Comparison of ENCODE assay signal across 11 cellular contexts in the genomic region with DNA sequence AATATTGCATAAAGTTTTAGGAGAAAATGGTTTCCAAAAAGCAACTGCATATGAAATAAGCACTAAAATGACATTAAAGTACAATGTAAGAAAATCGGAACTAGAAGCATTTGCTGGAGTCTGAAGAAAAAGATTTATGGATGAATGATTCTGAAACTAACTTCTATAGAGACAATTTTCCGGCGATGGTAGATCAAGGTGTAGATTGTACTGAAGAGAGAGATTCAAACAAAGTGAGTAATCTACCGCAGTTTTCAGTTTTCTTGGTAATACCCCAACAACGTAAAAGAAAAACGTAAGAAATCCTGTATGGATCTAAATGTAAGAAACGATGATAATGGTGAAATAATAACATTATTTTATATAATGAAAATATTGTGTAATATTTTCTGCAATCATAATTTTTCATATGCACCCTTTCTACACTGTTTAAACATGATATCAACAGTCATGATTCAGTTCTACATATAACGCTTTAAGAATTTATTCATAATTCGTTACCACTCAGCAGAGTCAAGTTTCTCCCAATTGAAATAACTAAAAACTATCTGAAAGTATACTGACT. TPM values are rescaled to one million over a fixed set of nuclear protein-coding genes. Genes with fewer than 3 reads are reported as not detected.
A peak's percentile ranks its signal among the peaks of the same experiment; 100 is the strongest.
DNase-seq lines count a peak whose midpoint lies in the region; ATAC-seq and TF ChIP-seq lines count a peak whose summit lies in the region.
"Had no signal": no experiment of that assay in that cellular context is flagged by ENCODE, and none has a peak within 500 bp of the region (broad histone marks: within the 10 kb centered on the region; RNA-seq: fewer than 3 reads in every experiment).

No MANE protein-coding gene starts in this region.

- peaks cover 4% of the 10 kb centered on the region for H3K36me3 Mint-ChIP-seq in activated CD4-positive, alpha-beta T cell treated with anti-CD3 and anti-CD28 coated beads for 36 hours (ENCODE audit: low read depth)
- H3K36me3 Mint-ChIP-seq in T-helper 17 cell (ENCODE audit: low read depth): no peaks in the 10 kb centered on the region
- H3K36me3 Mint-ChIP-seq in nephron progenitor cell (ENCODE audit: low read depth): peaks cover 23% of the 10 kb centered on the region

- no peak for TF ChIP-seq CTCF in nephron progenitor cell (IDR thresholded peaks at IDR 0.05)

- CTCF ChIA-PET in activated CD4-positive, alpha-beta T cell treated with anti-CD3 and anti-CD28 coated beads for 36 hours (lab: Charles Lee): interaction anchor here (0.6 to 0.8 kb wide), 2 partner anchors 101 to 246 kb away, joined by 3 to 4 read pairs; no protein-coding TSS in a partner anchor

- no peaks in the 10 kb centered on the region for H3K27me3 Mint-ChIP-seq in activated CD4-positive, alpha-beta T cell treated with anti-CD3 and anti-CD28 coated beads for 36 hours
- H3K27me3 Mint-ChIP-seq in T-helper 17 cell (no peaks in the 10 kb centered on the region), nephron progenitor cell (ENCODE audit: low read depth, poor library complexity) (peaks cover 19% of the 10 kb centered on the region)

- peak overlapping the region; percentile 80 for H3K27ac Mint-ChIP-seq in activated CD4-positive, alpha-beta T cell treated with anti-CD3 and anti-CD28 coated beads for 36 hours
- H3K27ac Mint-ChIP-seq in T-helper 17 cell: peak overlapping the region; percentile 84
- no peak overlapping the region for H3K27ac Mint-ChIP-seq in nephron progenitor cell

- peaks cover 25% of the 10 kb centered on the region for H3K4me1 Mint-ChIP-seq in activated CD4-positive, alpha-beta T cell treated with anti-CD3 and anti-CD28 coated beads for 36 hours
- H3K4me1 Mint-ChIP-seq in T-helper 17 cell (peaks cover 22% of the 10 kb centered on the region), nephron progenitor cell (peaks cover 22% of the 10 kb centered on the region)

- peak overlapping the region; percentile 79 for H3K4me3 Mint-ChIP-seq in activated CD4-positive, alpha-beta T cell treated with anti-CD3 and anti-CD28 coated beads for 36 hours
- H3K4me3 Mint-ChIP-seq in T-helper 17 cell: peak overlapping the region; percentile 93
- H3K4me3 Mint-ChIP-seq in nephron progenitor cell: peak overlapping the region; percentile 75

- peaks cover 9% of the 10 kb centered on the region for H3K9me3 Mint-ChIP-seq in activated CD4-positive, alpha-beta T cell treated with anti-CD3 and anti-CD28 coated beads for 36 hours (ENCODE audit: low read depth)
- peaks cover 33% of the 10 kb centered on the region for H3K9me3 Mint-ChIP-seq in nephron progenitor cell

- ATAC-seq in activated CD4-positive, alpha-beta T cell treated with anti-CD3 and anti-CD28 coated beads for 36 hours: no peak
- ATAC-seq in T-helper 17 cell: no peak
- ATAC-seq in sciatic nerve: no peak

- POLR2A ChIA-PET in activated CD4-positive, alpha-beta T cell treated with anti-CD3 and anti-CD28 coated beads for 36 hours (lab: Charles Lee): no interaction called here

- intact Hi-C loops in activated CD4-positive, alpha-beta T cell treated with anti-CD3 and anti-CD28 coated beads for 36 hours (cut with DNase I, micrococcal nuclease): loop anchor here (5.0 kb wide), 3 partner anchors 100 to 580 kb away; a partner anchor contains a TSS
- intact Hi-C loops in sciatic nerve (cut with DNase I): no loop called here

- H3K9me3 ChIP-seq in T-helper 17 cell (ENCODE audit: control insufficient read depth, low read length, poor library complexity, severe bottlenecking): no peaks in the 10 kb centered on the region

- no peak for DNase-seq in activated CD4-positive, alpha-beta T cell treated with anti-CD3 and anti-CD28 coated beads for 36 hours
- no peak for DNase-seq in activated CD4-positive, alpha-beta T cell treated with anti-CD3 and anti-CD28 coated beads, Interleukin-2, amount 50 U/mL, for 48 hours
- DNase-seq in T-helper 17 cell: no peak
- no peak for DNase-seq in nephron progenitor cell
- no peak for DNase-seq in NCI-H1417 treated with DMSO at 0.1 percent for 48 hours (lab: John Stamatoyannopoulos, UW)
- DNase-seq in sciatic nerve (ENCODE audit: low spot score): no peak
- DNase-seq: ACHN, aorta, GDM1, NCI-H2029 had no signal

RNA-seq across cellular contexts. Expression of a gene that starts 1.8 kb away (rescaled TPM):
- 1 to 10 TPM; 8.1 to 8.8 TPM for total RNA-seq in activated CD4-positive, alpha-beta T cell treated with anti-CD3 and anti-CD28 coated beads for 36 hours
- total RNA-seq in T-helper 17 cell (1 to 10 TPM; 3.5 to 4.3 TPM), sciatic nerve (6.8 TPM)

RNA-seq across cellular contexts. Expression of a gene that starts 11.2 kb away (rescaled TPM):
- not detected for total RNA-seq in activated CD4-positive, alpha-beta T cell treated with anti-CD3 and anti-CD28 coated beads for 36 hours
- not detected for total RNA-seq in T-helper 17 cell
- 0.18 TPM for total RNA-seq in sciatic nerve
- total RNA-seq: skeletal muscle tissue had no signal

RNA-seq across cellular contexts. Expression of a gene that starts 15.9 kb away (rescaled TPM):
- total RNA-seq in activated CD4-positive, alpha-beta T cell treated with anti-CD3 and anti-CD28 coated beads for 36 hours: 1 to 10 TPM; 5.2 to 5.8 TPM
- total RNA-seq in T-helper 17 cell (1 to 10 TPM; 4.3 to 7.1 TPM), sciatic nerve (25.7 TPM)

RNA-seq across cellular contexts. Expression of a gene that starts 44.8 kb away (rescaled TPM):
- 10 to 100 TPM; 39.9 to 42.4 TPM for total RNA-seq in activated CD4-positive, alpha-beta T cell treated with anti-CD3 and anti-CD28 coated beads for 36 hours
- total RNA-seq in T-helper 17 cell (under 1 TPM; 0.25 to 0.57 TPM), sciatic nerve (0.49 TPM)
